ENCODE assay signal across 2 cellular contexts in the genomic region with DNA sequence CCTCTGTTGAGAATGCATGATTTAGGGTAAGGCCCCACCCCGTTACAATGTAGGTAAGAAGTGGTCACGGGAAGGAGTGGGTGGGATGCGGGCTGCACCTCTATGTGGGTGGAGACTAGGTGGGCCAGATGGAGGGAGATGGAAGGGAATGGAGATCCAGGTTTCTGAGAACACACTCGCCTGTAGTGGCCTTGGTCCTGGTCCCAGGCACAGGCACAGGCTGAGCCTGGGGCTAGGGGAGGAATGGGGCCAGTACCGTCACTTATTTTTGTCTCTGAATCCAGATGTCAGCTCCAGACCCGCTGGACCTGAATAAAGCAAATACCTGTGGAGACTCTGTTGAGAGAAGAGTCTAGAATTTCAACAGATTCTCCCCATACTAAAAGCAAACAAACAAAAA.
TF ChIP-seq lines count a peak whose summit lies in the region.

No MANE protein-coding gene starts in this region.

TF ChIP-seq in SK-N-SH, 30 proteins besides CTCF, POLR2A, EP300 and RAD21:
- TF ChIP-seq MXI1 (IDR thresholded peaks at IDR 0.05; ENCODE audit: low read depth, low read length) (no peak), RCOR1 (IDR thresholded peaks at IDR 0.05; ENCODE audit: low read length) (no peak), YY1 (IDR thresholded peaks at IDR 0.05; ENCODE audit: low read depth) (no peak), GABPA (IDR thresholded peaks at IDR 0.05; ENCODE audit: low read depth) (no peak), EZH2phosphoT487 (IDR thresholded peaks at IDR 0.05; ENCODE audit: borderline replicate concordance, low read depth) (no peak), TEAD4 (IDR thresholded peaks at IDR 0.05; ENCODE audit: borderline replicate concordance, insufficient read depth) (no peak), RXRA (IDR thresholded peaks at IDR 0.05; ENCODE audit: borderline replicate concordance, low read depth) (no peak), RFX5 (IDR thresholded peaks at IDR 0.05; ENCODE audit: low read length) (no peak), NFIC (IDR thresholded peaks at IDR 0.05; ENCODE audit: borderline replicate concordance) (no peak), TAF1 (IDR thresholded peaks at IDR 0.05; ENCODE audit: borderline replicate concordance, low read depth, low read length) (no peak), FOSL2 (IDR thresholded peaks at IDR 0.05; ENCODE audit: borderline replicate concordance, low read depth) (no peak), MEF2A (IDR thresholded peaks at IDR 0.05; ENCODE audit: borderline replicate concordance, low read depth) (no peak)
- TF ChIP-seq, protein P1, sequence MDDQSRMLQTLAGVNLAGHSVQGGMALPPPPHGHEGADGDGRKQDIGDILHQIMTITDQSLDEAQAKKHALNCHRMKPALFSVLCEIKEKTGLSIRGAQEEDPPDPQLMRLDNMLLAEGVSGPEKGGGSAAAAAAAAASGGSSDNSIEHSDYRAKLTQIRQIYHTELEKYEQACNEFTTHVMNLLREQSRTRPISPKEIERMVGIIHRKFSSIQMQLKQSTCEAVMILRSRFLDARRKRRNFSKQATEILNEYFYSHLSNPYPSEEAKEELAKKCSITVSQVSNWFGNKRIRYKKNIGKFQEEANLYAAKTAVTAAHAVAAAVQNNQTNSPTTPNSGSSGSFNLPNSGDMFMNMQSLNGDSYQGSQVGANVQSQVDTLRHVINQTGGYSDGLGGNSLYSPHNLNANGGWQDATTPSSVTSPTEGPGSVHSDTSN (IDR thresholded peaks at IDR 0.05) = no peak
- TF ChIP-seq, protein P2, sequence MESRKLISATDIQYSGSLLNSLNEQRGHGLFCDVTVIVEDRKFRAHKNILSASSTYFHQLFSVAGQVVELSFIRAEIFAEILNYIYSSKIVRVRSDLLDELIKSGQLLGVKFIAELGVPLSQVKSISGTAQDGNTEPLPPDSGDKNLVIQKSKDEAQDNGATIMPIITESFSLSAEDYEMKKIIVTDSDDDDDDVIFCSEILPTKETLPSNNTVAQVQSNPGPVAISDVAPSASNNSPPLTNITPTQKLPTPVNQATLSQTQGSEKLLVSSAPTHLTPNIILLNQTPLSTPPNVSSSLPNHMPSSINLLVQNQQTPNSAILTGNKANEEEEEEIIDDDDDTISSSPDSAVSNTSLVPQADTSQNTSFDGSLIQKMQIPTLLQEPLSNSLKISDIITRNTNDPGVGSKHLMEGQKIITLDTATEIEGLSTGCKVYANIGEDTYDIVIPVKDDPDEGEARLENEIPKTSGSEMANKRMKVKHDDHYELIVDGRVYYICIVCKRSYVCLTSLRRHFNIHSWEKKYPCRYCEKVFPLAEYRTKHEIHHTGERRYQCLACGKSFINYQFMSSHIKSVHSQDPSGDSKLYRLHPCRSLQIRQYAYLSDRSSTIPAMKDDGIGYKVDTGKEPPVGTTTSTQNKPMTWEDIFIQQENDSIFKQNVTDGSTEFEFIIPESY (IDR thresholded peaks at IDR 0.05; ENCODE audit: borderline replicate concordance, low read depth) = no peak
- TF ChIP-seq, protein P3, sequence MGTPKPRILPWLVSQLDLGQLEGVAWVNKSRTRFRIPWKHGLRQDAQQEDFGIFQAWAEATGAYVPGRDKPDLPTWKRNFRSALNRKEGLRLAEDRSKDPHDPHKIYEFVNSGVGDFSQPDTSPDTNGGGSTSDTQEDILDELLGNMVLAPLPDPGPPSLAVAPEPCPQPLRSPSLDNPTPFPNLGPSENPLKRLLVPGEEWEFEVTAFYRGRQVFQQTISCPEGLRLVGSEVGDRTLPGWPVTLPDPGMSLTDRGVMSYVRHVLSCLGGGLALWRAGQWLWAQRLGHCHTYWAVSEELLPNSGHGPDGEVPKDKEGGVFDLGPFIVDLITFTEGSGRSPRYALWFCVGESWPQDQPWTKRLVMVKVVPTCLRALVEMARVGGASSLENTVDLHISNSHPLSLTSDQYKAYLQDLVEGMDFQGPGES (IDR thresholded peaks at IDR 0.05; ENCODE audit: low read depth, low read length) = no peak

TF ChIP-seq in GM23338, 12 proteins besides CTCF, POLR2A, EP300 and RAD21:
- no peak for TF ChIP-seq NANOG (IDR thresholded peaks at IDR 0.05; ENCODE audit: borderline replicate concordance)
- TF ChIP-seq, protein P4, sequence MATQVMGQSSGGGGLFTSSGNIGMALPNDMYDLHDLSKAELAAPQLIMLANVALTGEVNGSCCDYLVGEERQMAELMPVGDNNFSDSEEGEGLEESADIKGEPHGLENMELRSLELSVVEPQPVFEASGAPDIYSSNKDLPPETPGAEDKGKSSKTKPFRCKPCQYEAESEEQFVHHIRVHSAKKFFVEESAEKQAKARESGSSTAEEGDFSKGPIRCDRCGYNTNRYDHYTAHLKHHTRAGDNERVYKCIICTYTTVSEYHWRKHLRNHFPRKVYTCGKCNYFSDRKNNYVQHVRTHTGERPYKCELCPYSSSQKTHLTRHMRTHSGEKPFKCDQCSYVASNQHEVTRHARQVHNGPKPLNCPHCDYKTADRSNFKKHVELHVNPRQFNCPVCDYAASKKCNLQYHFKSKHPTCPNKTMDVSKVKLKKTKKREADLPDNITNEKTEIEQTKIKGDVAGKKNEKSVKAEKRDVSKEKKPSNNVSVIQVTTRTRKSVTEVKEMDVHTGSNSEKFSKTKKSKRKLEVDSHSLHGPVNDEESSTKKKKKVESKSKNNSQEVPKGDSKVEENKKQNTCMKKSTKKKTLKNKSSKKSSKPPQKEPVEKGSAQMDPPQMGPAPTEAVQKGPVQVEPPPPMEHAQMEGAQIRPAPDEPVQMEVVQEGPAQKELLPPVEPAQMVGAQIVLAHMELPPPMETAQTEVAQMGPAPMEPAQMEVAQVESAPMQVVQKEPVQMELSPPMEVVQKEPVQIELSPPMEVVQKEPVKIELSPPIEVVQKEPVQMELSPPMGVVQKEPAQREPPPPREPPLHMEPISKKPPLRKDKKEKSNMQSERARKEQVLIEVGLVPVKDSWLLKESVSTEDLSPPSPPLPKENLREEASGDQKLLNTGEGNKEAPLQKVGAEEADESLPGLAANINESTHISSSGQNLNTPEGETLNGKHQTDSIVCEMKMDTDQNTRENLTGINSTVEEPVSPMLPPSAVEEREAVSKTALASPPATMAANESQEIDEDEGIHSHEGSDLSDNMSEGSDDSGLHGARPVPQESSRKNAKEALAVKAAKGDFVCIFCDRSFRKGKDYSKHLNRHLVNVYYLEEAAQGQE (IDR thresholded peaks at IDR 0.05; ENCODE audit: unreplicated experiment) = no peak
- TF ChIP-seq STAT1 (IDR thresholded peaks at IDR 0.05; ENCODE audit: unreplicated experiment) = no peak
- TF ChIP-seq ZNF114 (CRISPR knock-in tag; IDR thresholded peaks at IDR 0.05) = no peak
- TF ChIP-seq, protein P5, sequence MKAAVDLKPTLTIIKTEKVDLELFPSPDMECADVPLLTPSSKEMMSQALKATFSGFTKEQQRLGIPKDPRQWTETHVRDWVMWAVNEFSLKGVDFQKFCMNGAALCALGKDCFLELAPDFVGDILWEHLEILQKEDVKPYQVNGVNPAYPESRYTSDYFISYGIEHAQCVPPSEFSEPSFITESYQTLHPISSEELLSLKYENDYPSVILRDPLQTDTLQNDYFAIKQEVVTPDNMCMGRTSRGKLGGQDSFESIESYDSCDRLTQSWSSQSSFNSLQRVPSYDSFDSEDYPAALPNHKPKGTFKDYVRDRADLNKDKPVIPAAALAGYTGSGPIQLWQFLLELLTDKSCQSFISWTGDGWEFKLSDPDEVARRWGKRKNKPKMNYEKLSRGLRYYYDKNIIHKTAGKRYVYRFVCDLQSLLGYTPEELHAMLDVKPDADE (IDR thresholded peaks at IDR 0.05) = no peak
- no peak for TF ChIP-seq ZNF331 (CRISPR knock-in tag; IDR thresholded peaks at IDR 0.05; ENCODE audit: low read depth)
- TF ChIP-seq, protein P6, sequence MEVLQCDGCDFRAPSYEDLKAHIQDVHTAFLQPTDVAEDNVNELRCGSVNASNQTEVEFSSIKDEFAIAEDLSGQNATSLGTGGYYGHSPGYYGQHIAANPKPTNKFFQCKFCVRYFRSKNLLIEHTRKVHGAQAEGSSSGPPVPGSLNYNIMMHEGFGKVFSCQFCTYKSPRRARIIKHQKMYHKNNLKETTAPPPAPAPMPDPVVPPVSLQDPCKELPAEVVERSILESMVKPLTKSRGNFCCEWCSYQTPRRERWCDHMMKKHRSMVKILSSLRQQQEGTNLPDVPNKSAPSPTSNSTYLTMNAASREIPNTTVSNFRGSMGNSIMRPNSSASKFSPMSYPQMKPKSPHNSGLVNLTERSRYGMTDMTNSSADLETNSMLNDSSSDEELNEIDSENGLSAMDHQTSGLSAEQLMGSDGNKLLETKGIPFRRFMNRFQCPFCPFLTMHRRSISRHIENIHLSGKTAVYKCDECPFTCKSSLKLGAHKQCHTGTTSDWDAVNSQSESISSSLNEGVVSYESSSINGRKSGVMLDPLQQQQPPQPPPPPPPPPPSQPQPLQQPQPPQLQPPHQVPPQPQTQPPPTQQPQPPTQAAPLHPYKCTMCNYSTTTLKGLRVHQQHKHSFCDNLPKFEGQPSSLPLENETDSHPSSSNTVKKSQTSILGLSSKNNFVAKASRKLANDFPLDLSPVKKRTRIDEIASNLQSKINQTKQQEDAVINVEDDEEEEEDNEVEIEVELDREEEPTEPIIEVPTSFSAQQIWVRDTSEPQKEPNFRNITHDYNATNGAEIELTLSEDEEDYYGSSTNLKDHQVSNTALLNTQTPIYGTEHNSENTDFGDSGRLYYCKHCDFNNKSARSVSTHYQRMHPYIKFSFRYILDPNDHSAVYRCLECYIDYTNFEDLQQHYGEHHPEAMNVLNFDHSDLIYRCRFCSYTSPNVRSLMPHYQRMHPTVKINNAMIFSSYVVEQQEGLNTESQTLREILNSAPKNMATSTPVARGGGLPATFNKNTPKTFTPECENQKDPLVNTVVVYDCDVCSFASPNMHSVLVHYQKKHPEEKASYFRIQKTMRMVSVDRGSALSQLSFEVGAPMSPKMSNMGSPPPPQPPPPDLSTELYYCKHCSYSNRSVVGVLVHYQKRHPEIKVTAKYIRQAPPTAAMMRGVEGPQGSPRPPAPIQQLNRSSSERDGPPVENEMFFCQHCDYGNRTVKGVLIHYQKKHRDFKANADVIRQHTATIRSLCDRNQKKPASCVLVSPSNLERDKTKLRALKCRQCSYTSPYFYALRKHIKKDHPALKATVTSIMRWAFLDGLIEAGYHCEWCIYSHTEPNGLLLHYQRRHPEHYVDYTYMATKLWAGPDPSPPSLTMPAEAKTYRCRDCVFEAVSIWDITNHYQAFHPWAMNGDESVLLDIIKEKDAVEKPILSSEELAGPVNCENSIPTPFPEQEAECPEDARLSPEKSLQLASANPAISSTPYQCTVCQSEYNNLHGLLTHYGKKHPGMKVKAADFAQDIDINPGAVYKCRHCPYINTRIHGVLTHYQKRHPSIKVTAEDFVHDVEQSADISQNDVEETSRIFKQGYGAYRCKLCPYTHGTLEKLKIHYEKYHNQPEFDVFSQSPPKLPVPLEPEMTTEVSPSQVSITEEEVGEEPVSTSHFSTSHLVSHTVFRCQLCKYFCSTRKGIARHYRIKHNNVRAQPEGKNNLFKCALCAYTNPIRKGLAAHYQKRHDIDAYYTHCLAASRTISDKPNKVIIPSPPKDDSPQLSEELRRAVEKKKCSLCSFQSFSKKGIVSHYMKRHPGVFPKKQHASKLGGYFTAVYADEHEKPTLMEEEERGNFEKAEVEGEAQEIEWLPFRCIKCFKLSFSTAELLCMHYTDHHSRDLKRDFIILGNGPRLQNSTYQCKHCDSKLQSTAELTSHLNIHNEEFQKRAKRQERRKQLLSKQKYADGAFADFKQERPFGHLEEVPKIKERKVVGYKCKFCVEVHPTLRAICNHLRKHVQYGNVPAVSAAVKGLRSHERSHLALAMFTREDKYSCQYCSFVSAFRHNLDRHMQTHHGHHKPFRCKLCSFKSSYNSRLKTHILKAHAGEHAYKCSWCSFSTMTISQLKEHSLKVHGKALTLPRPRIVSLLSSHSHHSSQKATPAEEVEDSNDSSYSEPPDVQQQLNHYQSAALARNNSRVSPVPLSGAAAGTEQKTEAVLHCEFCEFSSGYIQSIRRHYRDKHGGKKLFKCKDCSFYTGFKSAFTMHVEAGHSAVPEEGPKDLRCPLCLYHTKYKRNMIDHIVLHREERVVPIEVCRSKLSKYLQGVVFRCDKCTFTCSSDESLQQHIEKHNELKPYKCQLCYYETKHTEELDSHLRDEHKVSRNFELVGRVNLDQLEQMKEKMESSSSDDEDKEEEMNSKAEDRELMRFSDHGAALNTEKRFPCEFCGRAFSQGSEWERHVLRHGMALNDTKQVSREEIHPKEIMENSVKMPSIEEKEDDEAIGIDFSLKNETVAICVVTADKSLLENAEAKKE (CRISPR knock-in tag; IDR thresholded peaks at IDR 0.05) = no peak
- no peak for TF ChIP-seq POLR2AphosphoS5 (IDR thresholded peaks at IDR 0.05; ENCODE audit: low read depth)
- TF ChIP-seq EZH2 (IDR thresholded peaks at IDR 0.05; ENCODE audit: low read depth, unreplicated experiment) = no peak
- TF ChIP-seq EZH2phosphoT487 (IDR thresholded peaks at IDR 0.05; ENCODE audit: unreplicated experiment) = no peak
- TF ChIP-seq CREB1 (CRISPR knock-in tag; IDR thresholded peaks at IDR 0.05; ENCODE audit: low read depth) = no peak
- no peak for TF ChIP-seq JUNB (IDR thresholded peaks at IDR 0.05; ENCODE audit: unreplicated experiment)
TF ChIP-seq in GM23338: peak in this region for 0.
